18 cellular contexts compared by ENCODE assay signal in genomic region chr7:134947329-134947728, GRCh38.
"Had no signal": no experiment of that assay in that cellular context is flagged by ENCODE, and none has a peak within 500 bp of the region (broad histone marks: within the 10 kb centered on the region; RNA-seq: fewer than 3 reads in every experiment).

No MANE protein-coding gene starts in this region.

- H3K27me3 ChIP-seq: brain microvascular endothelial cell, heart right ventricle had no signal

- H3K36me3 Mint-ChIP-seq: activated CD4-positive, alpha-beta memory T cell treated with anti-CD3 and anti-CD28 coated beads for 36 hours; activated naive CD4-positive, alpha-beta T cell treated with anti-CD3 and anti-CD28 coated beads, Interleukin-2, amount 50 U/mL, for 24 hours; naive B cell had no signal

- H3K27ac Mint-ChIP-seq: activated CD4-positive, alpha-beta memory T cell treated with anti-CD3 and anti-CD28 coated beads for 36 hours; activated naive CD4-positive, alpha-beta T cell treated with anti-CD3 and anti-CD28 coated beads, Interleukin-2, amount 50 U/mL, for 24 hours; naive B cell had no signal

- H3K4me1 Mint-ChIP-seq: naive B cell, neural crest cell had no signal

- DNase-seq: activated CD4-positive, alpha-beta memory T cell treated with anti-CD3 and anti-CD28 coated beads for 36 hours; activated CD4-positive, alpha-beta T cell treated with anti-CD3 and anti-CD28 coated beads for 48 hours; activated CD4-positive, CD25-positive, alpha-beta regulatory T cell; activated effector memory CD4-positive, alpha-beta T cell treated with anti-CD3 and anti-CD28 coated beads, Interleukin-2, amount 50 U/mL, for 16 hours; aorta; brain microvascular endothelial cell; caudate nucleus; dermis blood vessel endothelial cell; effector memory CD4-positive, alpha-beta T cell; heart right ventricle; lower lobe of right lung; naive B cell; stimulated activated CD4-positive, alpha-beta T cell treated with anti-CD3 and anti-CD28 coated beads, Interleukin-4, amount 100 ng/mL, for 24 hours; stimulated activated naive CD4-positive, alpha-beta T cell treated with Interleukin-2 at 50 U/mL for 16 hours; T-helper 1 cell; T-helper 9 cell had no signal

- H3K27ac ChIP-seq: brain microvascular endothelial cell, heart right ventricle, lower lobe of right lung had no signal

- H3K4me3 ChIP-seq: heart right ventricle, lower lobe of right lung had no signal

- H3K9me3 ChIP-seq: heart right ventricle, lower lobe of right lung had no signal

- H3K9me3 Mint-ChIP-seq: activated CD4-positive, alpha-beta memory T cell treated with anti-CD3 and anti-CD28 coated beads for 36 hours; activated naive CD4-positive, alpha-beta T cell treated with anti-CD3 and anti-CD28 coated beads, Interleukin-2, amount 50 U/mL, for 24 hours; naive B cell; neural crest cell had no signal

- H3K4me1 ChIP-seq: lower lobe of right lung had no signal

- H3K27me3 Mint-ChIP-seq: activated CD4-positive, alpha-beta memory T cell treated with anti-CD3 and anti-CD28 coated beads for 36 hours; activated naive CD4-positive, alpha-beta T cell treated with anti-CD3 and anti-CD28 coated beads, Interleukin-2, amount 50 U/mL, for 24 hours had no signal

- H3K4me3 Mint-ChIP-seq: activated CD4-positive, alpha-beta memory T cell treated with anti-CD3 and anti-CD28 coated beads for 36 hours; activated naive CD4-positive, alpha-beta T cell treated with anti-CD3 and anti-CD28 coated beads, Interleukin-2, amount 50 U/mL, for 24 hours; naive B cell; neural crest cell had no signal
